Comparison of ENCODE assay signal across 18 cellular contexts in genomic region chr1:146021046-146021445, GRCh38. TPM values are rescaled to one million over a fixed set of nuclear protein-coding genes. Genes with fewer than 3 reads are reported as not detected.
"Had no signal": no experiment of that assay in that cellular context is flagged by ENCODE, and none has a peak within 500 bp of the region (broad histone marks: within the 10 kb centered on the region; RNA-seq: fewer than 3 reads in every experiment).

No MANE protein-coding gene starts in this region.

- ATAC-seq: stimulated activated naive CD8-positive, alpha-beta T cell treated with anti-CD3 and anti-CD28 coated beads, Interleukin-15, amount 100 ng/mL, for 72 hours had no signal

- H3K36me3 Mint-ChIP-seq: activated naive CD8-positive, alpha-beta T cell treated with anti-CD3 and anti-CD28 coated beads for 36 hours; brain; naive B cell had no signal

- H3K36me3 ChIP-seq: esophagus squamous epithelium, spleen had no signal

- H3K4me3 ChIP-seq: esophagus squamous epithelium, lung, spleen had no signal

- H3K9me3 Mint-ChIP-seq: activated CD4-positive, alpha-beta T cell treated with anti-CD3 and anti-CD28 coated beads, Interleukin-2, amount 10 ng/mL, durations not matched to agents 24 days and 14 days; activated naive CD8-positive, alpha-beta T cell treated with anti-CD3 and anti-CD28 coated beads for 36 hours; activated T-helper 1 cell treated with anti-CD3 and anti-CD28 coated beads, Interleukin-12 subunit alpha, Interleukin-12 subunit beta, Interleukin-2, Interleukin-4 antibody, amounts not matched to agents 30 ng/mL and 10 ng/mL and 1 ng/mL, durations not matched to agents 14 hours and 24 hours and 36 hours; stimulated activated naive CD8-positive, alpha-beta T cell treated with anti-CD3 and anti-CD28 coated beads, Interleukin-15, amount 100 ng/mL, for 72 hours; type B pancreatic cell had no signal

- H3K27ac ChIP-seq: esophagus squamous epithelium, spleen had no signal

- H3K9me3 ChIP-seq: esophagus squamous epithelium, spleen had no signal

- DNase-seq: activated CD4-positive, alpha-beta T cell treated with anti-CD3 and anti-CD28 coated beads, Interleukin-2, amount 10 ng/mL, durations not matched to agents 24 days and 14 days; activated CD4-positive, CD25-positive, alpha-beta regulatory T cell; activated CD8-positive, alpha-beta memory T cell treated with anti-CD3 and anti-CD28 coated beads for 24 hours; activated naive CD8-positive, alpha-beta T cell treated with anti-CD3 and anti-CD28 coated beads for 36 hours; effector CD8-positive, alpha-beta T cell; esophagus squamous epithelium; immature natural killer cell; midbrain; naive B cell; spleen; stimulated activated naive CD8-positive, alpha-beta T cell treated with anti-CD3 and anti-CD28 coated beads, Interleukin-15, amount 100 ng/mL, for 72 hours had no signal

- H3K27ac Mint-ChIP-seq: activated CD4-positive, alpha-beta T cell treated with anti-CD3 and anti-CD28 coated beads, Interleukin-2, amount 10 ng/mL, durations not matched to agents 24 days and 14 days; activated naive CD8-positive, alpha-beta T cell treated with anti-CD3 and anti-CD28 coated beads for 36 hours; activated T-helper 1 cell treated with anti-CD3 and anti-CD28 coated beads, Interleukin-12 subunit alpha, Interleukin-12 subunit beta, Interleukin-2, Interleukin-4 antibody, amounts not matched to agents 30 ng/mL and 10 ng/mL and 1 ng/mL, durations not matched to agents 14 hours and 24 hours and 36 hours; immature natural killer cell; stimulated activated naive CD8-positive, alpha-beta T cell treated with anti-CD3 and anti-CD28 coated beads, Interleukin-15, amount 100 ng/mL, for 72 hours; type B pancreatic cell had no signal

- H3K4me3 Mint-ChIP-seq: activated CD4-positive, alpha-beta T cell treated with anti-CD3 and anti-CD28 coated beads, Interleukin-2, amount 10 ng/mL, durations not matched to agents 24 days and 14 days; activated naive CD8-positive, alpha-beta T cell treated with anti-CD3 and anti-CD28 coated beads for 36 hours; activated T-helper 1 cell treated with anti-CD3 and anti-CD28 coated beads, Interleukin-12 subunit alpha, Interleukin-12 subunit beta, Interleukin-2, Interleukin-4 antibody, amounts not matched to agents 30 ng/mL and 10 ng/mL and 1 ng/mL, durations not matched to agents 14 hours and 24 hours and 36 hours; immature natural killer cell; naive B cell; stimulated activated naive CD8-positive, alpha-beta T cell treated with anti-CD3 and anti-CD28 coated beads, Interleukin-15, amount 100 ng/mL, for 72 hours; type B pancreatic cell had no signal

RNA-seq across cellular contexts. Expression of gene HJV, which starts 0.5 kb away (rescaled TPM):
- total RNA-seq: activated CD4-positive, alpha-beta T cell treated with anti-CD3 and anti-CD28 coated beads, Interleukin-2, amount 10 ng/mL, durations not matched to agents 24 days and 14 days; activated naive CD8-positive, alpha-beta T cell treated with anti-CD3 and anti-CD28 coated beads for 36 hours; activated T-helper 1 cell treated with anti-CD3 and anti-CD28 coated beads, Interleukin-12 subunit alpha, Interleukin-12 subunit beta, Interleukin-2, Interleukin-4 antibody, amounts not matched to agents 30 ng/mL and 10 ng/mL and 1 ng/mL, durations not matched to agents 14 hours and 24 hours and 36 hours; endothelial cell of umbilical vein; esophagus squamous epithelium; fibroblast of villous mesenchyme; lung; spleen; T-helper 2 cell treated with Interferon-gamma antibody and Interleukin-4, amounts not matched to agents 100 ng/mL and 5 ng/mL, for 36 hours had no signal
- polyA plus RNA-seq: endothelial cell of umbilical vein, immature natural killer cell, lung, spleen had no signal
